Comparison of ENCODE assay signal across 1 cellular context in the genomic region with DNA sequence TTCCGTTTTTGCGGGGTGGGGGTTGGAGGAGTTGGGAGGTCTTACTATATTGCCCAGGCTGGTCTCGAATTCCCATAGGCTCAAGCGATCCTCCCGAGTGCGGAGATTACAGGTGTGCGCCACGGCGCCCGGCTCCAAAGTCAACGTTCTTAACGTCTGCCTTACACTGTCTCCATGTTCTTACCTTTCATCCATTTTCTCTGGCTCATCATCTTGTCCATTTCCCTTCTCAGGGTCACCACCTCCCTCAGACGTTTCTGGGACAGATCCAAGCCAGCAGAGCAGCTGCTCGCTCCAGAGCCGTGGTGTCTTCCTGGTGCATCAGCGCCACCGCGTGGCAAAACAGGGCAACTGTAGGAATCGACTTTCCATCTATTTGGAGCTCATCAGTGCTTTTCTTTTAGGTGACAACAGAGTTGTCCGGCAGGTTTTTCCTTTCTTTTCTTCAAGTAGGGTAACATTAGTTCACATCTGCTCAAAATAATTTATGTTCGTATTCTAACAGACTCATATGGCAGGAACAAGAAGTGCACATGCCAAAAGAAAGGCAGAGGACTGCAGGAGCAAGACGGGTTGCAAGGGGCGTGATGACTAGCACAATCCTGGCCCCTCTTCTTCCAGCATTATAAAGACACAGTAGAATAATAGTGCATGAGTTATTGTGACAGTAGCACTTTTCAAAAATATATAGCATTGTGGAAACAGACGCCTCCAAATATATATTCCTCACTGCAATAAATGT.
TF ChIP-seq lines count a peak whose summit lies in the region.

No MANE protein-coding gene starts in this region.

TF ChIP-seq in GM23338, 12 proteins besides CTCF, POLR2A, EP300 and RAD21 (continued from another document):
- no peak; the same call in 1 of the 2 replicates for TF ChIP-seq ZNF462 (CRISPR knock-in tag; IDR thresholded peaks at IDR 0.05)
- TF ChIP-seq JUNB (IDR thresholded peaks at IDR 0.05; ENCODE audit: unreplicated experiment): no peak
- no peak for TF ChIP-seq REST (IDR thresholded peaks at IDR 0.05; ENCODE audit: unreplicated experiment)
- TF ChIP-seq EZH2phosphoT487 (IDR thresholded peaks at IDR 0.05; ENCODE audit: unreplicated experiment): no peak
- no peak for TF ChIP-seq EZH2 (IDR thresholded peaks at IDR 0.05; ENCODE audit: low read depth, unreplicated experiment)
